1 cellular context compared by ENCODE assay signal in genomic region chr22:50675553-50676199, GRCh38.
A peak's percentile ranks its signal among the peaks of the same experiment; 100 is the strongest.
TF ChIP-seq lines count a peak whose summit lies in the region.

No MANE protein-coding gene starts in this region.

TF ChIP-seq in GM12878, 131 proteins besides CTCF, POLR2A, EP300 and RAD21 (continued from another document):
- no peak for TF ChIP-seq ZBTB11 (CRISPR knock-in tag; IDR thresholded peaks at IDR 0.05)
- no peak for TF ChIP-seq KDM1A (IDR thresholded peaks at IDR 0.05; ENCODE audit: borderline replicate concordance)
- TF ChIP-seq BCL3 (IDR thresholded peaks at IDR 0.05; ENCODE audit: borderline replicate concordance, insufficient read depth, low read depth, low read length, poor library complexity, severe bottlenecking): peak; percentile 5
